ENCODE assay signal across 1 cellular context in the genomic region with DNA sequence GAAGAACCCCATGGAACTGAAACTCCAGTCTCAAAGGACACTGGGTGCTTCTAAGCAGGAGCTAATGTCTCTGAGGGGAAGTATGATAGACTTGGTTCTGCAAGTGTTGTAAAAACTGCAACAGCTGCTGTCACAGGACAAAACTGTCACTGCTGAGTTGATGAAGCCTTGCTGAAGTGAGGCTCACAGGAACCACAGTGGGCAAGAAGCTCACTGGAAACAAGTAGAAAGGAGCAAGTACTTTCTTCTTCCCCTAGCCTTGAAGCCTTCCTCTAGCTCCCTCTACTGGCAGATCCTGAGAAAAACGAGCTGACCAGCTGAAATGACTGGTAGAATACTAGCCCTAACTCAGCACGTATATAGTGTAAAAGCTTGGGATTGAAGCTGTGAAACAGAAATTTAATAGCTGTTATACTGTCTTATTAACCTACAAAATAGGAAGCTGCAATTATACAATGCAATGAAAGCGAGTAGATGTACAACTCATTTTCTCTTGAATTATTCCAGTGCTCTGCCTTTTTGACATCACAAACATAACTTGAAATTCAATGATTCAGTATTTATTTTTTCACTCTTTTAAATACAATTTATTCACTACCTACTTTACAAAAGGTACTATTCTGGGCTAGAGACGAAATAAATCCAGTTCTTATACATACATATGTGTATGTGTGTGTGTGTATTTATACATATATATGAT.
TF ChIP-seq lines count a peak whose summit lies in the region.

No MANE protein-coding gene starts in this region.

TF ChIP-seq in GM12878, 131 proteins besides CTCF, POLR2A, EP300 and RAD21 (continued from another document and continues in another):
- TF ChIP-seq MEF2B (IDR thresholded peaks at IDR 0.05; ENCODE audit: partially characterized antibody, poor library complexity, severe bottlenecking) (peak; percentile 34), BMI1 (IDR thresholded peaks at IDR 0.05; ENCODE audit: borderline replicate concordance) (no peak), ASH2L (IDR thresholded peaks at IDR 0.05; ENCODE audit: borderline replicate concordance, low read depth) (no peak), SIX5 (IDR thresholded peaks at IDR 0.05; ENCODE audit: low read depth, low read length, severe bottlenecking) (no peak), ATF7 (IDR thresholded peaks at IDR 0.05; ENCODE audit: low read depth) (peak; percentile 23; the same call in 1 of the 2 replicates), ZNF24 (IDR thresholded peaks at IDR 0.05) (no peak), ATF2 (IDR thresholded peaks at IDR 0.05; ENCODE audit: low read length) (no peak), USF2 (IDR thresholded peaks at IDR 0.05; ENCODE audit: borderline replicate concordance, low read depth, low read length) (no peak), YY1 (IDR thresholded peaks at IDR 0.05; ENCODE audit: low read depth, low read length) (0 out of 2 replicates have a peak, but pooled peaks have one; percentile 27), CHD2 (IDR thresholded peaks at IDR 0.05; ENCODE audit: borderline replicate concordance, low read depth, low read length) (no peak), SUPT20H (IDR thresholded peaks at IDR 0.05; ENCODE audit: borderline replicate concordance, control insufficient read depth, low read depth, low read length) (no peak), HCFC1 (IDR thresholded peaks at IDR 0.05; ENCODE audit: low read length) (no peak), PKNOX1 (IDR thresholded peaks at IDR 0.05) (peak; percentile 72; the same call in 1 of the 2 replicates), RFX5 (IDR thresholded peaks at IDR 0.05; ENCODE audit: low read depth, low read length) (no peak), HSF1 (IDR thresholded peaks at IDR 0.05; ENCODE audit: low read depth, low read length) (no peak), STAT1 (conservative IDR thresholded peaks at IDR 0.05) (no peak), BHLHE40 (IDR thresholded peaks at IDR 0.05; ENCODE audit: borderline replicate concordance in 1 of 2, low read depth in 2 of 2, low read length in 1 of 2) (no peak), BCL3 (IDR thresholded peaks at IDR 0.05; ENCODE audit: borderline replicate concordance, insufficient read depth, low read depth, low read length, poor library complexity, severe bottlenecking) (no peak), BACH1 (IDR thresholded peaks at IDR 0.05; ENCODE audit: borderline replicate concordance) (no peak)
- TF ChIP-seq, protein P1, sequence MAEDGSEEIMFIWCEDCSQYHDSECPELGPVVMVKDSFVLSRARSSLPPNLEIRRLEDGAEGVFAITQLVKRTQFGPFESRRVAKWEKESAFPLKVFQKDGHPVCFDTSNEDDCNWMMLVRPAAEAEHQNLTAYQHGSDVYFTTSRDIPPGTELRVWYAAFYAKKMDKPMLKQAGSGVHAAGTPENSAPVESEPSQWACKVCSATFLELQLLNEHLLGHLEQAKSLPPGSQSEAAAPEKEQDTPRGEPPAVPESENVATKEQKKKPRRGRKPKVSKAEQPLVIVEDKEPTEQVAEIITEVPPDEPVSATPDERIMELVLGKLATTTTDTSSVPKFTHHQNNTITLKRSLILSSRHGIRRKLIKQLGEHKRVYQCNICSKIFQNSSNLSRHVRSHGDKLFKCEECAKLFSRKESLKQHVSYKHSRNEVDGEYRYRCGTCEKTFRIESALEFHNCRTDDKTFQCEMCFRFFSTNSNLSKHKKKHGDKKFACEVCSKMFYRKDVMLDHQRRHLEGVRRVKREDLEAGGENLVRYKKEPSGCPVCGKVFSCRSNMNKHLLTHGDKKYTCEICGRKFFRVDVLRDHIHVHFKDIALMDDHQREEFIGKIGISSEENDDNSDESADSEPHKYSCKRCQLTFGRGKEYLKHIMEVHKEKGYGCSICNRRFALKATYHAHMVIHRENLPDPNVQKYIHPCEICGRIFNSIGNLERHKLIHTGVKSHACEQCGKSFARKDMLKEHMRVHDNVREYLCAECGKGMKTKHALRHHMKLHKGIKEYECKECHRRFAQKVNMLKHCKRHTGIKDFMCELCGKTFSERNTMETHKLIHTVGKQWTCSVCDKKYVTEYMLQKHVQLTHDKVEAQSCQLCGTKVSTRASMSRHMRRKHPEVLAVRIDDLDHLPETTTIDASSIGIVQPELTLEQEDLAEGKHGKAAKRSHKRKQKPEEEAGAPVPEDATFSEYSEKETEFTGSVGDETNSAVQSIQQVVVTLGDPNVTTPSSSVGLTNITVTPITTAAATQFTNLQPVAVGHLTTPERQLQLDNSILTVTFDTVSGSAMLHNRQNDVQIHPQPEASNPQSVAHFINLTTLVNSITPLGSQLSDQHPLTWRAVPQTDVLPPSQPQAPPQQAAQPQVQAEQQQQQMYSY (CRISPR knock-in tag; IDR thresholded peaks at IDR 0.05): no peak
- TF ChIP-seq, protein P2, sequence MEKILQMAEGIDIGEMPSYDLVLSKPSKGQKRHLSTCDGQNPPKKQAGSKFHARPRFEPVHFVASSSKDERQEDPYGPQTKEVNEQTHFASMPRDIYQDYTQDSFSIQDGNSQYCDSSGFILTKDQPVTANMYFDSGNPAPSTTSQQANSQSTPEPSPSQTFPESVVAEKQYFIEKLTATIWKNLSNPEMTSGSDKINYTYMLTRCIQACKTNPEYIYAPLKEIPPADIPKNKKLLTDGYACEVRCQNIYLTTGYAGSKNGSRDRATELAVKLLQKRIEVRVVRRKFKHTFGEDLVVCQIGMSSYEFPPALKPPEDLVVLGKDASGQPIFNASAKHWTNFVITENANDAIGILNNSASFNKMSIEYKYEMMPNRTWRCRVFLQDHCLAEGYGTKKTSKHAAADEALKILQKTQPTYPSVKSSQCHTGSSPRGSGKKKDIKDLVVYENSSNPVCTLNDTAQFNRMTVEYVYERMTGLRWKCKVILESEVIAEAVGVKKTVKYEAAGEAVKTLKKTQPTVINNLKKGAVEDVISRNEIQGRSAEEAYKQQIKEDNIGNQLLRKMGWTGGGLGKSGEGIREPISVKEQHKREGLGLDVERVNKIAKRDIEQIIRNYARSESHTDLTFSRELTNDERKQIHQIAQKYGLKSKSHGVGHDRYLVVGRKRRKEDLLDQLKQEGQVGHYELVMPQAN (conservative IDR thresholded peaks at IDR 0.05): no peak
- TF ChIP-seq, protein P3, sequence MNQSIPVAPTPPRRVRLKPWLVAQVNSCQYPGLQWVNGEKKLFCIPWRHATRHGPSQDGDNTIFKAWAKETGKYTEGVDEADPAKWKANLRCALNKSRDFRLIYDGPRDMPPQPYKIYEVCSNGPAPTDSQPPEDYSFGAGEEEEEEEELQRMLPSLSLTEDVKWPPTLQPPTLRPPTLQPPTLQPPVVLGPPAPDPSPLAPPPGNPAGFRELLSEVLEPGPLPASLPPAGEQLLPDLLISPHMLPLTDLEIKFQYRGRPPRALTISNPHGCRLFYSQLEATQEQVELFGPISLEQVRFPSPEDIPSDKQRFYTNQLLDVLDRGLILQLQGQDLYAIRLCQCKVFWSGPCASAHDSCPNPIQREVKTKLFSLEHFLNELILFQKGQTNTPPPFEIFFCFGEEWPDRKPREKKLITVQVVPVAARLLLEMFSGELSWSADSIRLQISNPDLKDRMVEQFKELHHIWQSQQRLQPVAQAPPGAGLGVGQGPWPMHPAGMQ (IDR thresholded peaks at IDR 0.05; ENCODE audit: borderline replicate concordance): no peak
- TF ChIP-seq, protein P4, sequence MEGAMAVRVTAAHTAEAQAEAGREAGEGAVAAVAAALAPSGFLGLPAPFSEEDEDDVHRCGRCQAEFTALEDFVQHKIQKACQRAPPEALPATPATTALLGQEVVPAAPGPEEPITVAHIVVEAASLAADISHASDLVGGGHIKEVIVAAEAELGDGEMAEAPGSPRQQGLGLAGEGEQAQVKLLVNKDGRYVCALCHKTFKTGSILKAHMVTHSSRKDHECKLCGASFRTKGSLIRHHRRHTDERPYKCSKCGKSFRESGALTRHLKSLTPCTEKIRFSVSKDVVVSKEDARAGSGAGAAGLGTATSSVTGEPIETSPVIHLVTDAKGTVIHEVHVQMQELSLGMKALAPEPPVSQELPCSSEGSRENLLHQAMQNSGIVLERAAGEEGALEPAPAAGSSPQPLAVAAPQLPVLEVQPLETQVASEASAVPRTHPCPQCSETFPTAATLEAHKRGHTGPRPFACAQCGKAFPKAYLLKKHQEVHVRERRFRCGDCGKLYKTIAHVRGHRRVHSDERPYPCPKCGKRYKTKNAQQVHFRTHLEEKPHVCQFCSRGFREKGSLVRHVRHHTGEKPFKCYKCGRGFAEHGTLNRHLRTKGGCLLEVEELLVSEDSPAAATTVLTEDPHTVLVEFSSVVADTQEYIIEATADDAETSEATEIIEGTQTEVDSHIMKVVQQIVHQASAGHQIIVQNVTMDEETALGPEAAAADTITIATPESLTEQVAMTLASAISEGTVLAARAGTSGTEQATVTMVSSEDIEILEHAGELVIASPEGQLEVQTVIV (IDR thresholded peaks at IDR 0.05; ENCODE audit: borderline replicate concordance, partially characterized antibody): no peak
- TF ChIP-seq, protein P5, sequence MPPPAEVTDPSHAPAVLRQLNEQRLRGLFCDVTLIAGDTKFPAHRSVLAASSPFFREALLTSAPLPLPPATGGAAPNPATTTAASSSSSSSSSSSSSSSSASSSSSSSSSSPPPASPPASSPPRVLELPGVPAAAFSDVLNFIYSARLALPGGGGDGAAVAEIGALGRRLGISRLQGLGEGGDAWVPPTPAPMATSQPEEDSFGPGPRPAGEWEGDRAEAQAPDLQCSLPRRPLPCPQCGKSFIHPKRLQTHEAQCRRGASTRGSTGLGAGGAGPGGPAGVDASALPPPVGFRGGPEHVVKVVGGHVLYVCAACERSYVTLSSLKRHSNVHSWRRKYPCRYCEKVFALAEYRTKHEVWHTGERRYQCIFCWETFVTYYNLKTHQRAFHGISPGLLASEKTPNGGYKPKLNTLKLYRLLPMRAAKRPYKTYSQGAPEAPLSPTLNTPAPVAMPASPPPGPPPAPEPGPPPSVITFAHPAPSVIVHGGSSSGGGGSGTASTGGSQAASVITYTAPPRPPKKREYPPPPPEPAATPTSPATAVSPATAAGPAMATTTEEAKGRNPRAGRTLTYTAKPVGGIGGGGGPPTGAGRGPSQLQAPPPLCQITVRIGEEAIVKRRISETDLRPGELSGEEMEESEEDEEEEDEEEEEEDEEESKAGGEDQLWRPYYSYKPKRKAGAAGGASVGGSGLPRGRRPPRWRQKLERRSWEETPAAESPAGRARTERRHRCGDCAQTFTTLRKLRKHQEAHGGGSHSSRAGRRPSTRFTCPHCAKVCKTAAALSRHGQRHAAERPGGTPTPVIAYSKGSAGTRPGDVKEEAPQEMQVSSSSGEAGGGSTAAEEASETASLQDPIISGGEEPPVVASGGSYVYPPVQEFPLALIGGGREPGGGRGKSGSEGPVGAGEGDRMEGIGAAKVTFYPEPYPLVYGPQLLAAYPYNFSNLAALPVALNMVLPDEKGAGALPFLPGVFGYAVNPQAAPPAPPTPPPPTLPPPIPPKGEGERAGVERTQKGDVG (CRISPR knock-in tag; IDR thresholded peaks at IDR 0.05): no peak
